1 cellular context compared by ENCODE assay signal in genomic region chr4:150080875-150081274, GRCh38.
TF ChIP-seq lines count a peak whose summit lies in the region.

No MANE protein-coding gene starts in this region.

TF ChIP-seq in A549, 52 proteins besides CTCF, POLR2A, EP300 and RAD21 (continued from another document):
- TF ChIP-seq EHF (CRISPR knock-in tag; IDR thresholded peaks at IDR 0.05): no peak
